1 cellular context compared by ENCODE assay signal in the genomic region with DNA sequence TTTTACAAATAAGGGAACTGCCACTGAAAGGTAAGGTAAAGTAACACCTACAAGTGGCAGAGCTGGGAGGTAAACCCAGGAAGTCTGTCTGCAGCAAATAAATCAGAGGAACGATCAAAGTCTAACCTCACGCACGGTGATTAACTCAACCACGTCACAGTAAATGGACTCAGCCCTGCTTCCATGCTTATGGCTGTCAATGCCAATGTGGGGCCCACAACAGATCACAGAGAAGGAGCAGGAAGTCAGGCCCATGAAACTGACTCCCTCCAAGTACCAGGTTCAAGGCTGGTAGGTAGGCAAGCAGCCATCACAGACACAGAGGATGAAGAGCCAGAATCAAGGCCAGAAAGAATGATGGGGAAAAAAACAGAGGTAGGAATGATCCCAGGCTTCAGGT.
TF ChIP-seq lines count a peak whose summit lies in the region.

No MANE protein-coding gene starts in this region.

TF ChIP-seq in GM23338, 12 proteins besides CTCF, POLR2A, EP300 and RAD21 (continued from another document):
- TF ChIP-seq NANOG (IDR thresholded peaks at IDR 0.05; ENCODE audit: borderline replicate concordance) (no peak), CREB1 (CRISPR knock-in tag; IDR thresholded peaks at IDR 0.05; ENCODE audit: low read depth) (no peak), POLR2AphosphoS5 (IDR thresholded peaks at IDR 0.05; ENCODE audit: low read depth) (no peak), ZNF331 (CRISPR knock-in tag; IDR thresholded peaks at IDR 0.05; ENCODE audit: low read depth) (no peak), EZH2phosphoT487 (IDR thresholded peaks at IDR 0.05; ENCODE audit: unreplicated experiment) (no peak), JUNB (IDR thresholded peaks at IDR 0.05; ENCODE audit: unreplicated experiment) (no peak)
- TF ChIP-seq, protein P1, sequence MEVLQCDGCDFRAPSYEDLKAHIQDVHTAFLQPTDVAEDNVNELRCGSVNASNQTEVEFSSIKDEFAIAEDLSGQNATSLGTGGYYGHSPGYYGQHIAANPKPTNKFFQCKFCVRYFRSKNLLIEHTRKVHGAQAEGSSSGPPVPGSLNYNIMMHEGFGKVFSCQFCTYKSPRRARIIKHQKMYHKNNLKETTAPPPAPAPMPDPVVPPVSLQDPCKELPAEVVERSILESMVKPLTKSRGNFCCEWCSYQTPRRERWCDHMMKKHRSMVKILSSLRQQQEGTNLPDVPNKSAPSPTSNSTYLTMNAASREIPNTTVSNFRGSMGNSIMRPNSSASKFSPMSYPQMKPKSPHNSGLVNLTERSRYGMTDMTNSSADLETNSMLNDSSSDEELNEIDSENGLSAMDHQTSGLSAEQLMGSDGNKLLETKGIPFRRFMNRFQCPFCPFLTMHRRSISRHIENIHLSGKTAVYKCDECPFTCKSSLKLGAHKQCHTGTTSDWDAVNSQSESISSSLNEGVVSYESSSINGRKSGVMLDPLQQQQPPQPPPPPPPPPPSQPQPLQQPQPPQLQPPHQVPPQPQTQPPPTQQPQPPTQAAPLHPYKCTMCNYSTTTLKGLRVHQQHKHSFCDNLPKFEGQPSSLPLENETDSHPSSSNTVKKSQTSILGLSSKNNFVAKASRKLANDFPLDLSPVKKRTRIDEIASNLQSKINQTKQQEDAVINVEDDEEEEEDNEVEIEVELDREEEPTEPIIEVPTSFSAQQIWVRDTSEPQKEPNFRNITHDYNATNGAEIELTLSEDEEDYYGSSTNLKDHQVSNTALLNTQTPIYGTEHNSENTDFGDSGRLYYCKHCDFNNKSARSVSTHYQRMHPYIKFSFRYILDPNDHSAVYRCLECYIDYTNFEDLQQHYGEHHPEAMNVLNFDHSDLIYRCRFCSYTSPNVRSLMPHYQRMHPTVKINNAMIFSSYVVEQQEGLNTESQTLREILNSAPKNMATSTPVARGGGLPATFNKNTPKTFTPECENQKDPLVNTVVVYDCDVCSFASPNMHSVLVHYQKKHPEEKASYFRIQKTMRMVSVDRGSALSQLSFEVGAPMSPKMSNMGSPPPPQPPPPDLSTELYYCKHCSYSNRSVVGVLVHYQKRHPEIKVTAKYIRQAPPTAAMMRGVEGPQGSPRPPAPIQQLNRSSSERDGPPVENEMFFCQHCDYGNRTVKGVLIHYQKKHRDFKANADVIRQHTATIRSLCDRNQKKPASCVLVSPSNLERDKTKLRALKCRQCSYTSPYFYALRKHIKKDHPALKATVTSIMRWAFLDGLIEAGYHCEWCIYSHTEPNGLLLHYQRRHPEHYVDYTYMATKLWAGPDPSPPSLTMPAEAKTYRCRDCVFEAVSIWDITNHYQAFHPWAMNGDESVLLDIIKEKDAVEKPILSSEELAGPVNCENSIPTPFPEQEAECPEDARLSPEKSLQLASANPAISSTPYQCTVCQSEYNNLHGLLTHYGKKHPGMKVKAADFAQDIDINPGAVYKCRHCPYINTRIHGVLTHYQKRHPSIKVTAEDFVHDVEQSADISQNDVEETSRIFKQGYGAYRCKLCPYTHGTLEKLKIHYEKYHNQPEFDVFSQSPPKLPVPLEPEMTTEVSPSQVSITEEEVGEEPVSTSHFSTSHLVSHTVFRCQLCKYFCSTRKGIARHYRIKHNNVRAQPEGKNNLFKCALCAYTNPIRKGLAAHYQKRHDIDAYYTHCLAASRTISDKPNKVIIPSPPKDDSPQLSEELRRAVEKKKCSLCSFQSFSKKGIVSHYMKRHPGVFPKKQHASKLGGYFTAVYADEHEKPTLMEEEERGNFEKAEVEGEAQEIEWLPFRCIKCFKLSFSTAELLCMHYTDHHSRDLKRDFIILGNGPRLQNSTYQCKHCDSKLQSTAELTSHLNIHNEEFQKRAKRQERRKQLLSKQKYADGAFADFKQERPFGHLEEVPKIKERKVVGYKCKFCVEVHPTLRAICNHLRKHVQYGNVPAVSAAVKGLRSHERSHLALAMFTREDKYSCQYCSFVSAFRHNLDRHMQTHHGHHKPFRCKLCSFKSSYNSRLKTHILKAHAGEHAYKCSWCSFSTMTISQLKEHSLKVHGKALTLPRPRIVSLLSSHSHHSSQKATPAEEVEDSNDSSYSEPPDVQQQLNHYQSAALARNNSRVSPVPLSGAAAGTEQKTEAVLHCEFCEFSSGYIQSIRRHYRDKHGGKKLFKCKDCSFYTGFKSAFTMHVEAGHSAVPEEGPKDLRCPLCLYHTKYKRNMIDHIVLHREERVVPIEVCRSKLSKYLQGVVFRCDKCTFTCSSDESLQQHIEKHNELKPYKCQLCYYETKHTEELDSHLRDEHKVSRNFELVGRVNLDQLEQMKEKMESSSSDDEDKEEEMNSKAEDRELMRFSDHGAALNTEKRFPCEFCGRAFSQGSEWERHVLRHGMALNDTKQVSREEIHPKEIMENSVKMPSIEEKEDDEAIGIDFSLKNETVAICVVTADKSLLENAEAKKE (CRISPR knock-in tag; IDR thresholded peaks at IDR 0.05): no peak
- TF ChIP-seq, protein P2, sequence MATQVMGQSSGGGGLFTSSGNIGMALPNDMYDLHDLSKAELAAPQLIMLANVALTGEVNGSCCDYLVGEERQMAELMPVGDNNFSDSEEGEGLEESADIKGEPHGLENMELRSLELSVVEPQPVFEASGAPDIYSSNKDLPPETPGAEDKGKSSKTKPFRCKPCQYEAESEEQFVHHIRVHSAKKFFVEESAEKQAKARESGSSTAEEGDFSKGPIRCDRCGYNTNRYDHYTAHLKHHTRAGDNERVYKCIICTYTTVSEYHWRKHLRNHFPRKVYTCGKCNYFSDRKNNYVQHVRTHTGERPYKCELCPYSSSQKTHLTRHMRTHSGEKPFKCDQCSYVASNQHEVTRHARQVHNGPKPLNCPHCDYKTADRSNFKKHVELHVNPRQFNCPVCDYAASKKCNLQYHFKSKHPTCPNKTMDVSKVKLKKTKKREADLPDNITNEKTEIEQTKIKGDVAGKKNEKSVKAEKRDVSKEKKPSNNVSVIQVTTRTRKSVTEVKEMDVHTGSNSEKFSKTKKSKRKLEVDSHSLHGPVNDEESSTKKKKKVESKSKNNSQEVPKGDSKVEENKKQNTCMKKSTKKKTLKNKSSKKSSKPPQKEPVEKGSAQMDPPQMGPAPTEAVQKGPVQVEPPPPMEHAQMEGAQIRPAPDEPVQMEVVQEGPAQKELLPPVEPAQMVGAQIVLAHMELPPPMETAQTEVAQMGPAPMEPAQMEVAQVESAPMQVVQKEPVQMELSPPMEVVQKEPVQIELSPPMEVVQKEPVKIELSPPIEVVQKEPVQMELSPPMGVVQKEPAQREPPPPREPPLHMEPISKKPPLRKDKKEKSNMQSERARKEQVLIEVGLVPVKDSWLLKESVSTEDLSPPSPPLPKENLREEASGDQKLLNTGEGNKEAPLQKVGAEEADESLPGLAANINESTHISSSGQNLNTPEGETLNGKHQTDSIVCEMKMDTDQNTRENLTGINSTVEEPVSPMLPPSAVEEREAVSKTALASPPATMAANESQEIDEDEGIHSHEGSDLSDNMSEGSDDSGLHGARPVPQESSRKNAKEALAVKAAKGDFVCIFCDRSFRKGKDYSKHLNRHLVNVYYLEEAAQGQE (IDR thresholded peaks at IDR 0.05; ENCODE audit: unreplicated experiment): no peak
